ENCODE assay signal across 8 cellular contexts in genomic region chr7:94087664-94088352, GRCh38.
DNase-seq lines count a peak whose midpoint lies in the region; ATAC-seq lines count a peak whose summit lies in the region.

No MANE protein-coding gene starts in this region.

- H3K36me3 ChIP-seq in neuron (ENCODE audit: insufficient read depth, low read length), result no peaks in the 10 kb centered on the region

- peak overlapping the region; percentile 55 for H2AFZ ChIP-seq in neuron (ENCODE audit: low read depth, low read length)

- ATAC-seq in GM19467 (IDR thresholded peaks at IDR 0.05; ENCODE audit: unreplicated experiment), result peak; percentile 99
- peak; percentile 98 for ATAC-seq in HG03521 (IDR thresholded peaks at IDR 0.05; ENCODE audit: unreplicated experiment)

- H3K4me3 ChIP-seq in neuron (ENCODE audit: low read length), result no peak overlapping the region

- no peaks in the 10 kb centered on the region for H3K27me3 ChIP-seq in neuron (ENCODE audit: insufficient read depth, low read length)

- no peaks in the 10 kb centered on the region for H3K9me3 ChIP-seq in neuron (ENCODE audit: low read length)

- H3K4me1 ChIP-seq in neuron (ENCODE audit: insufficient read depth, low read length), result peaks cover 15% of the 10 kb centered on the region

- peak; percentile 74 for DNase-seq in DMS53 treated with DMSO at 0.1 percent for 48 hours (lab: John Stamatoyannopoulos, UW; ENCODE audit: unreplicated experiment)
- peak; percentile 42 for DNase-seq in NCI-H748 treated with DMSO at 0.1 percent for 48 hours (lab: John Stamatoyannopoulos, UW)
- peak; percentile 33 for DNase-seq in activated T-cell treated with anti-CD3 and anti-CD28 coated beads for 24 hours (ENCODE audit: low read depth)
- peak; percentile 57 for DNase-seq in fibroblast of the conjunctiva (ENCODE audit: low read depth)
- peak; percentile 45 for DNase-seq in ureter (ENCODE audit: low spot score)
